In the genomic region with DNA sequence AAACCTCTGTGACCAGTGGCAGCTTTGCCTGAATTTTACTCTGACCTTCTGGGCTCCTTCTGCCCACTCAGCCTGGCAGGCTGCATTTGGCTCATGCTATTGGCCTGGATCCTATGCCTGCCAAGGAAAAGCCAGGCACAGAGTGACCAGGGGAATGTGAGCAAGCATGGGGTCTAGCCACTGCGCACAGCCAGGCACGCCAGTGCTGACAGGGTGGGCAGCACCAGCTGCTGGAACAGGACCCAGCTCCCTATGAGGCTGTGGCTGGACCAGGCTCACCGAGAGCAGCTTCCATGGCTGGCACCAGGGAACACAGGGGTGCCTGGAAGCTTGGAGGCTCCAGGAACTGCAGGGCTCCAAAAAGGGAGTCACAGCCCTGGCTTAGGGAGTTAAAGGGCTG, we compare ENCODE assay signal across 17 cellular contexts.
DNase-seq lines count a peak whose midpoint lies in the region; ATAC-seq, FAIRE-seq and TF ChIP-seq lines count a peak whose summit lies in the region.
"Had no signal": no experiment of that assay in that cellular context is flagged by ENCODE, and none has a peak within 500 bp of the region (broad histone marks: within the 10 kb centered on the region; RNA-seq: fewer than 3 reads in every experiment).

No MANE protein-coding gene starts in this region.

- no peak overlapping the region for H3K27ac Mint-ChIP-seq in Caco-2 (ENCODE audit: unreplicated experiment)

- 0 out of 2 replicates have a peak overlapping the region, but pooled peaks have one; percentile 1 for H2AFZ ChIP-seq in OCI-LY3 (ENCODE audit: low read depth, low read length)

- DNase-seq in G401 (ENCODE audit: low spot score) = peak; percentile 71
- peak; percentile 60 for DNase-seq in kidney
- DNase-seq in spleen = peak; percentile 62
- DNase-seq in Caco-2 = no peak
- no peak for DNase-seq in T1000 (lab: John Stamatoyannopoulos, UW)
- no peak for DNase-seq in activated effector memory CD4-positive, alpha-beta T cell treated with Interleukin-2 at 50 U/mL for 16 hours
- DNase-seq: ACHN; DMS79; GOT3; NCI-H1105; NCI-H1694; NCI-H2081 treated with DMSO at 0.1 percent for 48 hours; NCI-H446 treated with DMSO at 0.1 percent for 48 hours; NK-92 treated with Interleukin-12 subunit alpha and Interleukin-12 subunit beta, amount 100 ng/mL, for 24 hours had no signal

- in situ Hi-C loops in G401 (cut with HindIII; ENCODE audit: low sequenced_read_pairs) = no loop called here

- no peaks in the 10 kb centered on the region for H3K9me3 Mint-ChIP-seq in Caco-2 (ENCODE audit: unreplicated experiment)

- no peak overlapping the region; the same call in 1 of the 2 replicates for H3K27ac ChIP-seq in OCI-LY3 (ENCODE audit: low read length)
- H3K27ac ChIP-seq in kidney (ENCODE audit: low read depth in 2 of 2, low read length in 2 of 2) = no peak overlapping the region
- no peak overlapping the region for H3K27ac ChIP-seq in spleen

- no peak overlapping the region for H3K4me3 Mint-ChIP-seq in Caco-2 (ENCODE audit: unreplicated experiment)

- no peak overlapping the region for H3K9ac ChIP-seq in OCI-LY3 (ENCODE audit: low read length)
- no peak overlapping the region for H3K9ac ChIP-seq in kidney (ENCODE audit: low read length in 2 of 2)

- no TSS peak for BruUV-seq in Caco-2 (replicated peaks; lab: Mats Ljungman, UMichigan)

- no peak for ATAC-seq in GM21381 (IDR thresholded peaks at IDR 0.05; ENCODE audit: unreplicated experiment)
- ATAC-seq: HCT116 had no signal

- H3K4me1 Mint-ChIP-seq in Caco-2 (ENCODE audit: low read depth, unreplicated experiment) = no peaks in the 10 kb centered on the region

- H4K20me1 ChIP-seq in OCI-LY3 (ENCODE audit: insufficient read depth, low read length) = no peaks in the 10 kb centered on the region

- H3K4me1 ChIP-seq in OCI-LY3 (ENCODE audit: low read length) = peaks cover 64% of the 10 kb centered on the region
- no peaks in the 10 kb centered on the region for H3K4me1 ChIP-seq in kidney (ENCODE audit: control insufficient read depth in 1 of 2, insufficient read depth in 1 of 2, low read depth in 1 of 2, low read length in 2 of 2)
- no peaks in the 10 kb centered on the region for H3K4me1 ChIP-seq in spleen
- H3K4me1 ChIP-seq in Caco-2 = no peaks in the 10 kb centered on the region

- H3K79me2 ChIP-seq in OCI-LY3 (ENCODE audit: low read length) = no peaks in the 10 kb centered on the region

- H3K36me3 ChIP-seq in OCI-LY3 (replicated peaks; ENCODE audit: low read depth, low read length) = peaks cover 19% of the 10 kb centered on the region
- no peaks in the 10 kb centered on the region for H3K36me3 ChIP-seq in kidney (ENCODE audit: control insufficient read depth in 1 of 2, insufficient read depth in 2 of 2, low read length in 2 of 2)
- no peaks in the 10 kb centered on the region for H3K36me3 ChIP-seq in spleen
- no peaks in the 10 kb centered on the region for H3K36me3 ChIP-seq in Caco-2 (ENCODE audit: control insufficient read depth, insufficient read depth, low read length)

- no peaks in the 10 kb centered on the region for H3K36me3 Mint-ChIP-seq in Caco-2 (ENCODE audit: insufficient read depth, unreplicated experiment)

- no peak for TF ChIP-seq POLR2A in spleen (IDR thresholded peaks at IDR 0.05)

- H3K4me3 ChIP-seq in OCI-LY3 (ENCODE audit: low read length) (no peak overlapping the region), kidney (ENCODE audit: low read length in 2 of 2) (no peak overlapping the region), spleen (no peak overlapping the region), Caco-2 (ENCODE audit: low read depth, low read length) (no peak overlapping the region)

- H3K9me3 ChIP-seq in OCI-LY3 (ENCODE audit: insufficient read depth, low read length) (0 out of 2 replicates have a peak, but pooled peaks cover 3% of the 10 kb centered on the region), kidney (ENCODE audit: control insufficient read depth in 1 of 2, low read length in 2 of 2) (no peaks in the 10 kb centered on the region), spleen (no peaks in the 10 kb centered on the region), Caco-2 (no peaks in the 10 kb centered on the region)

- no peak overlapping the region for H3K4me2 ChIP-seq in OCI-LY3 (ENCODE audit: low read length)

- POLR2A ChIA-PET in Caco-2 (lab: Charles Lee) = no interaction called here

- H3K27me3 ChIP-seq in OCI-LY3 (ENCODE audit: low read depth, low read length) (no peaks in the 10 kb centered on the region), spleen (replicated peaks in 1 of 7) (no peaks in the 10 kb centered on the region), Caco-2 (replicated peaks; ENCODE audit: control insufficient read depth, insufficient read depth, low read length) (no peaks in the 10 kb centered on the region)

- no peak for FAIRE-seq in kidney (lab: Jason Lieb, UNC)

- no peaks in the 10 kb centered on the region for H3K27me3 Mint-ChIP-seq in Caco-2 (ENCODE audit: insufficient read depth, unreplicated experiment)

- CTCF ChIA-PET in Caco-2 (lab: Charles Lee) = no interaction called here

- TF ChIP-seq CTCF in OCI-LY3 (IDR thresholded peaks at IDR 0.05; ENCODE audit: low read depth, low read length) (no peak), kidney (IDR thresholded peaks at IDR 0.05; ENCODE audit: borderline replicate concordance, extremely low read depth, insufficient read depth) (no peak), spleen (IDR thresholded peaks at IDR 0.05 in 8 of 11, conservative IDR thresholded peaks at IDR 0.05 in 3 of 11) (no peak), Caco-2 (IDR thresholded peaks at IDR 0.05; ENCODE audit: insufficient read depth in 1 of 2, low read depth in 1 of 2, low read length in 1 of 2, severe bottlenecking in 1 of 2, unreplicated experiment in 1 of 2) (no peak)

- WGBS in spleen, 5 donors = 60 to 97% (median 91%) methylated on average over 3 of the region's 3 CpGs

- intact Hi-C loops in kidney (cut with DNase I) (no loop called here), spleen (cut with DNase I; ENCODE audit: low total_unique reads) (loop anchor here (10.0 kb wide), 1 partner anchor 1474 kb away; no protein-coding TSS in a partner anchor), Caco-2 (cut with micrococcal nuclease; ENCODE audit: unreplicated experiment) (no loop called here)

Comparison
In these comparisons a context has a peak if more than half of its experiments do, and no peak if none do; other contexts are left out.
1. DNase-seq: peak in G401 (single experiment), kidney (single experiment) and spleen (single experiment); none in Caco-2 (0 of 2), T1000 (single experiment) and activated effector memory CD4-positive, alpha-beta T cell treated with Interleukin-2 at 50 U/mL for 16 hours (single experiment).